Comparison of ENCODE assay signal across 17 cellular contexts in genomic region chr20:21181028-21181427, GRCh38.
"Had no signal": no experiment of that assay in that cellular context is flagged by ENCODE, and none has a peak within 500 bp of the region (broad histone marks: within the 10 kb centered on the region; RNA-seq: fewer than 3 reads in every experiment).

No MANE protein-coding gene starts in this region.

- DNase-seq: effector CD4-positive, alpha-beta T cell; foreskin melanocyte; head of caudate nucleus; left colon; left ventricle myocardium superior; mesendoderm; naive B cell; nephron progenitor cell; psoas muscle; small intestine; stimulated activated CD4-positive, alpha-beta T cell treated with anti-CD3 and anti-CD28 coated beads, Interleukin-12 subunit alpha, Interleukin-12 subunit beta, amount 100 ng/mL, for 4 hours; stimulated activated naive CD4-positive, alpha-beta T cell treated with Interleukin-2 at 50 U/mL for 16 hours had no signal

- ATAC-seq: left colon, left ventricle myocardium superior, psoas muscle had no signal

- H3K79me2 ChIP-seq: hepatocyte had no signal

- H3K4me3 ChIP-seq: hepatocyte, lung, psoas muscle had no signal

- H3K36me3 ChIP-seq: neutrophil had no signal

- H3K27me3 ChIP-seq: hepatocyte, neutrophil had no signal

- H3K4me2 ChIP-seq: hepatocyte had no signal

- FAIRE-seq: colon, small intestine, urothelium cell line had no signal

- H3K27ac ChIP-seq: hepatocyte, neutrophil, psoas muscle had no signal

- H2AFZ ChIP-seq: hepatocyte had no signal

- H3K9me3 ChIP-seq: neutrophil had no signal
